ENCODE assay signal across 24 cellular contexts in genomic region chr7:90961037-90961725, GRCh38.
DNase-seq lines count a peak whose midpoint lies in the region; ATAC-seq and FAIRE-seq lines count a peak whose summit lies in the region.
"Had no signal": no experiment of that assay in that cellular context is flagged by ENCODE, and none has a peak within 500 bp of the region (broad histone marks: within the 10 kb centered on the region; RNA-seq: fewer than 3 reads in every experiment).

No MANE protein-coding gene starts in this region.

- ATAC-seq in GM19351 (IDR thresholded peaks at IDR 0.05; ENCODE audit: unreplicated experiment) (peak; percentile 60), HG02870 (IDR thresholded peaks at IDR 0.05; ENCODE audit: unreplicated experiment) (peak; percentile 60), HG03520 (IDR thresholded peaks at IDR 0.05; ENCODE audit: unreplicated experiment) (no peak), HG03159 (IDR thresholded peaks at IDR 0.05; ENCODE audit: unreplicated experiment) (no peak)
- ATAC-seq: HepG2; stimulated activated naive CD8-positive, alpha-beta T cell treated with anti-CD3 and anti-CD28 coated beads, Interleukin-15, Interleukin-2, amounts not matched to agents 100 U/mL and 50 U/mL, for 24 hours had no signal

- FAIRE-seq in RCC 7860 (lab: Jason Lieb, UNC): peak; percentile 43
- FAIRE-seq: H54, HepG2 had no signal

- no peak for DNase-seq in RCC 7860 (ENCODE audit: low spot score)
- DNase-seq in kidney tubule cell (ENCODE audit: low spot score): peak; percentile 26
- DNase-seq in GM03348 (ENCODE audit: low spot score): no peak
- DNase-seq: activated CD4-positive, alpha-beta T cell treated with anti-CD3 and anti-CD28 coated beads, Interleukin-2, amount 50 U/mL, for 48 hours; activated CD8-positive, alpha-beta memory T cell treated with anti-CD3 and anti-CD28 coated beads, Interleukin-2, amount 50 U/mL, for 48 hours; brain microvascular endothelial cell; CD4-positive, CD25-positive, alpha-beta regulatory T cell; colonic mucosa; DMS153; GF-D8; glutamatergic neuron; NCI-H1417 treated with DMSO at 0.1 percent for 48 hours; NCI-H510A; RPMI8226; stimulated activated CD4-positive, alpha-beta T cell treated with anti-CD3 and anti-CD28 coated beads, Interleukin-4, amount 100 ng/mL, for 24 hours; stimulated activated naive CD8-positive, alpha-beta T cell treated with anti-CD3 and anti-CD28 coated beads, Interleukin-15, Interleukin-2, amounts not matched to agents 100 U/mL and 50 U/mL, for 24 hours; tibial artery; WERI-Rb-1 had no signal

Comparison
In these comparisons a context has a peak if more than half of its experiments do, and no peak if none do; other contexts are left out.
1. ATAC-seq: peak in GM19351 (single experiment) and HG02870 (single experiment); none in HG03520 (single experiment) and HG03159 (single experiment).